In genomic region chr5:149149942-149150341, GRCh38 we compare ENCODE assay signal across 13 cellular contexts. TPM values are rescaled to one million over a fixed set of nuclear protein-coding genes. Genes with fewer than 3 reads are reported as not detected.
A peak's percentile ranks its signal among the peaks of the same experiment; 100 is the strongest.
DNase-seq lines count a peak whose midpoint lies in the region; ATAC-seq, FAIRE-seq and TF ChIP-seq lines count a peak whose summit lies in the region.
"Had no signal": no experiment of that assay in that cellular context is flagged by ENCODE, and none has a peak within 500 bp of the region (broad histone marks: within the 10 kb centered on the region; RNA-seq: fewer than 3 reads in every experiment).

No MANE protein-coding gene starts in this region.

- no peak for TF ChIP-seq EP300 in HepG2 (IDR thresholded peaks at IDR 0.05; ENCODE audit: low read depth in 2 of 2, low read length in 2 of 2)
- no peak for TF ChIP-seq EP300 in HepG2 (CRISPR knock-in tag; IDR thresholded peaks at IDR 0.05; ENCODE audit: borderline replicate concordance)
- no peak for TF ChIP-seq EP300 in upper lobe of left lung (IDR thresholded peaks at IDR 0.05)

- DNase-seq in M059J (ENCODE audit: low read depth) (peak; percentile 62), endothelial cell of umbilical vein (ENCODE audit: low read depth, low spot score) (no peak), HepG2 (ENCODE audit: low spot score) (no peak), upper lobe of left lung (no peak), activated T-cell treated with anti-CD3 and anti-CD28 coated beads for 4 hours (no peak), OCI-M2 (lab: John Stamatoyannopoulos, UW; ENCODE audit: unreplicated experiment) (no peak)
- DNase-seq: brain microvascular endothelial cell, DMS79 treated with DMSO at 0.1 percent for 48 hours, mesendoderm, NCI-H187 treated with DMSO at 0.1 percent for 48 hours, substantia nigra had no signal

- peak overlapping the region; percentile 10 for H3K9ac ChIP-seq in endothelial cell of umbilical vein (replicated peaks; ENCODE audit: extremely low read depth, insufficient read depth, low read length)
- peak overlapping the region; percentile 45; the same call in 1 of the 2 replicates for H3K9ac ChIP-seq in HepG2 (ENCODE audit: insufficient read depth, low read depth, low read length)

- BruUV-seq in endothelial cell of umbilical vein (replicated peaks; lab: Mats Ljungman, UMichigan) (TSS peak; percentile 39), HepG2 (replicated peaks; lab: Mats Ljungman, UMichigan) (no TSS peak)

- no peak overlapping the region for H2AFZ ChIP-seq in endothelial cell of umbilical vein (ENCODE audit: low read depth, low read length)
- no peak overlapping the region for H2AFZ ChIP-seq in HepG2 (ENCODE audit: low read length)

- POLR2A ChIA-PET in endothelial cell of umbilical vein (lab: Charles Lee) (no interaction called here), HepG2 (lab: Yijun Ruan, JAX) (interaction anchor here (1.4 to 8.0 kb wide), 3 partner anchors 8 to 24 kb away, joined by 3 to 89 read pairs (median 74); no protein-coding TSS in a partner anchor)

- TF ChIP-seq RAD21 in HepG2 (CRISPR knock-in tag; IDR thresholded peaks at IDR 0.05): no peak

- no peaks in the 10 kb centered on the region for H3K9me1 ChIP-seq in endothelial cell of umbilical vein (replicated peaks; ENCODE audit: control insufficient read depth, extremely low read depth, insufficient read depth, low read length)

- H4K20me1 ChIP-seq in endothelial cell of umbilical vein (replicated peaks; ENCODE audit: control insufficient read depth, extremely low read depth, insufficient read depth, low read length) (no peaks in the 10 kb centered on the region), HepG2 (ENCODE audit: insufficient read depth, low read length) (no peaks in the 10 kb centered on the region)

- in situ Hi-C loops in HepG2 (cut with HindIII; ENCODE audit: extremely low pct_ligation_motif_present, low pct_unique_long_range_greater_than_20kb): loop anchor here (25.0 kb wide), 1 partner anchor 412 kb away; the partner anchor contains the start of gene CSNK1A1

- H3K79me2 ChIP-seq in endothelial cell of umbilical vein (ENCODE audit: control insufficient read depth, insufficient read depth, low read length) (peaks cover 31% of the 10 kb centered on the region), HepG2 (ENCODE audit: insufficient read depth, low read length) (no peaks in the 10 kb centered on the region)

- dilution Hi-C loops in endothelial cell of umbilical vein (cut with MboI; ENCODE audit: extremely low pct_ligation_motif_present, low sequenced_read_pairs): no loop called here

- peak overlapping the region; percentile 45 for H3K27ac ChIP-seq in endothelial cell of umbilical vein (ENCODE audit: insufficient read depth, low read depth, low read length)
- H3K27ac ChIP-seq in HepG2 (ENCODE audit: extremely low read length, insufficient read depth, low read length): peak overlapping the region; percentile 4
- peak overlapping the region in 3 of 4 donors; percentile 2 to 68 (median 58) for H3K27ac ChIP-seq in upper lobe of left lung
- H3K27ac ChIP-seq: brain microvascular endothelial cell, epithelial cell of prostate had no signal

- TF ChIP-seq POLR2A in endothelial cell of umbilical vein (IDR thresholded peaks at IDR 0.05; ENCODE audit: low read depth, low read length) (no peak), HepG2 (IDR thresholded peaks at IDR 0.05; ENCODE audit: insufficient read depth in 1 of 2, low read depth in 2 of 2, low read length in 2 of 2) (0 out of 4 replicates have a peak, but pooled peaks of 1 of the 2 experiments have one; percentile 24), upper lobe of left lung (IDR thresholded peaks at IDR 0.05) (no peak)

- TF ChIP-seq CTCF in endothelial cell of umbilical vein (IDR thresholded peaks at IDR 0.05; ENCODE audit: extremely low read depth in 1 of 2, insufficient read depth in 1 of 2, low read depth in 1 of 2, low read length in 2 of 2): no peak
- no peak for TF ChIP-seq CTCF in HepG2 (CRISPR knock-in tag; IDR thresholded peaks at IDR 0.05)
- TF ChIP-seq CTCF in upper lobe of left lung (IDR thresholded peaks at IDR 0.05): no peak

- CTCF ChIA-PET in endothelial cell of umbilical vein (lab: Charles Lee): interaction anchor here (0.7 to 2.1 kb wide), 4 partner anchors 9 to 79 kb away, joined by 3 to 8 read pairs (median 6); partner anchors contain the start of gene ABLIM3
- CTCF ChIA-PET in HepG2 (lab: Yijun Ruan, JAX; ENCODE audit: low intra/inter-chr PET ratio, low total read pairs): interaction anchor here (1.2 kb wide), 1 partner anchor 9 kb away, joined by 3 read pairs; the partner anchor contains the start of gene ABLIM3

- H3K4me1 ChIP-seq in endothelial cell of umbilical vein (ENCODE audit: control insufficient read depth, extremely low read depth, insufficient read depth, low read length): peaks cover 42% of the 10 kb centered on the region
- peaks cover 83% of the 10 kb centered on the region for H3K4me1 ChIP-seq in HepG2 (ENCODE audit: insufficient read depth, low read length)
- H3K4me1 ChIP-seq in upper lobe of left lung: peaks cover 40 to 49% (median 47%) of the 10 kb centered on the region in 4 donors

- H3K36me3 ChIP-seq in endothelial cell of umbilical vein (ENCODE audit: control insufficient read depth in 2 of 2, extremely low read depth in 1 of 2, insufficient read depth in 2 of 2, low read length in 2 of 2) (no peaks in the 10 kb centered on the region), HepG2 (replicated peaks in 1 of 2; ENCODE audit: control insufficient read depth in 1 of 2, insufficient read depth in 2 of 2, low read length in 2 of 2) (no peaks in the 10 kb centered on the region), upper lobe of left lung (no peaks in the 10 kb centered on the region)
- H3K36me3 ChIP-seq: brain microvascular endothelial cell had no signal

- H3K9me3 ChIP-seq in endothelial cell of umbilical vein (replicated peaks; ENCODE audit: control insufficient read depth, insufficient read depth, low read length) (no peaks in the 10 kb centered on the region), HepG2 (ENCODE audit: low read length) (no peaks in the 10 kb centered on the region), upper lobe of left lung (no peaks in the 10 kb centered on the region)

- H3K27me3 ChIP-seq in endothelial cell of umbilical vein (ENCODE audit: control insufficient read depth in 2 of 2, insufficient read depth in 2 of 2, low read length in 2 of 2): no peaks in the 10 kb centered on the region
- H3K27me3 ChIP-seq in HepG2 (ENCODE audit: control insufficient read depth in 1 of 2, insufficient read depth in 2 of 2, low read length in 2 of 2): no peaks in the 10 kb centered on the region
- H3K27me3 ChIP-seq in upper lobe of left lung: no peaks in the 10 kb centered on the region
- H3K27me3 ChIP-seq: brain microvascular endothelial cell had no signal

- ATAC-seq in HepG2 (no peak), upper lobe of left lung (ENCODE audit: low FRiP score in 2 of 2) (no peak), HG03159 (IDR thresholded peaks at IDR 0.05; ENCODE audit: unreplicated experiment) (no peak)

- FAIRE-seq in endothelial cell of umbilical vein (lab: Jason Lieb, UNC) (no peak), HepG2 (lab: Jason Lieb, UNC) (no peak)

- 38% methylated on average over 3 of the region's 3 CpGs for WGBS in HepG2 (ENCODE audit: low lambda C conversion rate)
- 53 to 58% methylated on average over 3 of the region's 3 CpGs for WGBS in upper lobe of left lung, 2 donors

- H3K4me3 ChIP-seq in endothelial cell of umbilical vein (replicated peaks in 1 of 3; ENCODE audit: insufficient read depth in 1 of 3, low read depth in 1 of 3, low read length in 3 of 3): no peak overlapping the region
- no peak overlapping the region for H3K4me3 ChIP-seq in HepG2 (replicated peaks in 1 of 3; ENCODE audit: insufficient read depth in 1 of 3, low read depth in 2 of 3, low read length in 3 of 3)
- no peak overlapping the region for H3K4me3 ChIP-seq in upper lobe of left lung

- intact Hi-C loops in endothelial cell of umbilical vein (cut with micrococcal nuclease) (no loop called here), HepG2 (cut with micrococcal nuclease; ENCODE audit: unreplicated experiment) (loop anchor here (10.0 kb wide), 1 partner anchor 415 kb away; no protein-coding TSS in a partner anchor)

- H3K4me2 ChIP-seq in endothelial cell of umbilical vein (ENCODE audit: insufficient read depth, low read length): no peak overlapping the region
- H3K4me2 ChIP-seq in HepG2 (ENCODE audit: low read depth, low read length): no peak overlapping the region

RNA-seq across cellular contexts. Expression of gene ABLIM3, which starts 8.6 kb away (rescaled TPM):
- total RNA-seq in M059J (2014; rRNA removed; shearing (Covaris generic)): 36.7 and 40.7 TPM in 2 replicates
- total RNA-seq in endothelial cell of umbilical vein (25.7 and 42.1 TPM in 2 replicates), HepG2 (2016; rRNA removed; fragmentation: Illumina TruSeq; extraction: Trizol) (0.53 and 0.67 TPM in 2 replicates), upper lobe of left lung (10 to 100 TPM in 5 of 6 donors, 1 to 10 TPM in 1; 7.2 to 38.0 (median 21.0) TPM)
- polyA plus RNA-seq in endothelial cell of umbilical vein (14.9 and 16.7 TPM in 2 replicates), HepG2 (2011; rRNA removed) (6.3 and 9.7 TPM in 2 replicates)
- polyA plus RNA-seq in endothelial cell of umbilical vein (2011; cell fraction: cytosol; rRNA removed): 18.4 and 19.1 TPM in 2 replicates
- polyA plus RNA-seq in endothelial cell of umbilical vein (2011; cell fraction: nucleus; rRNA removed): 50.3 and 58.4 TPM in 2 replicates
- 26.0 and 29.4 TPM in 2 replicates for polyA plus RNA-seq in endothelial cell of umbilical vein (2012)
- polyA minus RNA-seq in endothelial cell of umbilical vein: 33.8 and 34.6 TPM in 2 replicates
- polyA minus RNA-seq in endothelial cell of umbilical vein (2011; cell fraction: cytosol; rRNA and poly(A)+ RNA removed): 0.31 TPM
- polyA minus RNA-seq in endothelial cell of umbilical vein (2011; cell fraction: nucleus; rRNA and poly(A)+ RNA removed): 29.8 and 34.3 TPM in 2 replicates
- total RNA-seq in HepG2 (2016; cell fraction: cytosol; rRNA removed; fragmentation: Illumina TruSeq; extraction: Trizol; ENCODE audit: low read depth): 0.26 and 0.61 TPM in 2 replicates
- total RNA-seq in HepG2 (2016; cell fraction: insoluble cytoplasmic fraction; rRNA removed; fragmentation: Illumina TruSeq; extraction: Trizol): 0.61 and 0.63 TPM in 2 replicates
- total RNA-seq in HepG2 (2016; cell fraction: membrane; rRNA removed; fragmentation: Illumina TruSeq; extraction: Trizol): 0.90 and 0.93 TPM in 2 replicates
- total RNA-seq in HepG2 (2016; cell fraction: nucleus; rRNA removed; fragmentation: Illumina TruSeq; extraction: Trizol): 0.72 and 1.0 TPM in 2 replicates
- polyA plus RNA-seq in HepG2 (2011; cell fraction: cytosol; rRNA removed): 4.9 and 6.0 TPM in 2 replicates
- 24.1 and 26.3 TPM in 2 replicates for polyA plus RNA-seq in HepG2 (2011; cell fraction: nucleus; rRNA removed)
- polyA plus RNA-seq in HepG2 (2012): 10.3 and 13.7 TPM in 2 replicates
- polyA plus RNA-seq in HepG2 (2016; cell fraction: cytosol; fragmentation: Illumina TruSeq; extraction: Trizol; ENCODE audit: low read depth): 0.49 and 0.66 TPM in 2 replicates
- polyA plus RNA-seq in HepG2 (2016; cell fraction: insoluble cytoplasmic fraction; fragmentation: Illumina TruSeq; extraction: Trizol; ENCODE audit: low read depth): 0.87 and 1.1 TPM in 2 replicates
- 1.1 and 1.4 TPM in 2 replicates for polyA plus RNA-seq in HepG2 (2016; cell fraction: membrane; fragmentation: Illumina TruSeq; extraction: Trizol; ENCODE audit: low read depth)
- polyA plus RNA-seq in HepG2 (2016; cell fraction: nucleus; fragmentation: Illumina TruSeq; extraction: Trizol; ENCODE audit: insufficient read depth, low read depth): 1.6 and 2.5 TPM in 2 replicates
- polyA minus RNA-seq in HepG2 (2011; rRNA and poly(A)+ RNA removed; ENCODE audit: low replicate concordance): 3.1 and 22.0 TPM in 2 replicates
- polyA minus RNA-seq in HepG2 (2011; cell fraction: cytosol; rRNA and poly(A)+ RNA removed): 2.4 and 4.0 TPM in 2 replicates
- polyA minus RNA-seq in HepG2 (2011; cell fraction: nucleus; rRNA and poly(A)+ RNA removed): 15.7 and 24.0 TPM in 2 replicates

Comparison
In these comparisons a context has a peak if more than half of its experiments do, and no peak if none do; other contexts are left out.
1. H3K27ac ChIP-seq: peak in every context shown above with its lines; median percentile 58 in upper lobe of left lung; 45 in endothelial cell of umbilical vein; 4 in HepG2.
2. RNA of gene ABLIM3, which starts 8.6 kb away (total RNA-seq): 25.7 to 42.1 TPM in endothelial cell of umbilical vein, 36.7 to 40.7 TPM in M059J and 7.2 to 38.0 TPM in upper lobe of left lung; 0.26 to 1.0 TPM in HepG2; every median in the first group is over 4 times any median in the second.